ENCODE assay signal across 8 cellular contexts in genomic region chr15:23038741-23039150, GRCh38. TPM values are rescaled to one million over a fixed set of nuclear protein-coding genes. Genes with fewer than 3 reads are reported as not detected.
A peak's percentile ranks its signal among the peaks of the same experiment; 100 is the strongest.
DNase-seq lines count a peak whose midpoint lies in the region; TF ChIP-seq lines count a peak whose summit lies in the region.

No MANE protein-coding gene starts in this region.

- 2 to 3% (median 3%) methylated on average over 14 of the region's 14 CpGs for WGBS in adrenal gland, 4 donors

- H2AFZ ChIP-seq in Loucy (ENCODE audit: low read length) = peak overlapping the region; percentile 71

- no peaks in the 10 kb centered on the region for H4K20me1 ChIP-seq in Loucy (ENCODE audit: insufficient read depth, low read length, poor library complexity, severe bottlenecking)

- H3K9ac ChIP-seq in Loucy (ENCODE audit: low read depth, low read length, poor library complexity, severe bottlenecking) = peak overlapping the region; percentile 83

- H3K4me3 Mint-ChIP-seq in activated naive CD4-positive, alpha-beta T cell treated with anti-CD3 and anti-CD28 coated beads for 36 hours = peak overlapping the region; percentile 85
- H3K4me3 Mint-ChIP-seq in stimulated activated naive CD8-positive, alpha-beta T cell treated with anti-CD3 and anti-CD28 coated beads, Interleukin-15, Interleukin-2, amounts not matched to agents 100 ng/mL and 50 ng/mL, for 24 hours = peak overlapping the region; percentile 97

- no peak for TF ChIP-seq CTCF in HEK293 (tag by site-specific recombination; IDR thresholded peaks at IDR 0.05)
- TF ChIP-seq CTCF in Loucy (conservative IDR thresholded peaks at IDR 0.05; ENCODE audit: low read length) = no peak
- TF ChIP-seq CTCF in adrenal gland (IDR thresholded peaks at IDR 0.05) = no peak

- H3K36me3 ChIP-seq in HEK293 (ENCODE audit: control insufficient read depth in 2 of 2, insufficient read depth in 1 of 2, low read length in 2 of 2) (peaks cover 7 to 29% of the 10 kb centered on the region in 2 experiments; a peak in 2 of 3 replicates), Loucy (ENCODE audit: insufficient read depth, low read length) (peaks cover 1% of the 10 kb centered on the region; the same call in 1 of the 2 replicates), adrenal gland (replicated peaks in 1 of 2) (peaks cover 3 to 5% of the 10 kb centered on the region in 2 donors)

- peak overlapping the region; percentile 89 for H3K4me3 ChIP-seq in HEK293 (ENCODE audit: low read depth, low read length)
- H3K4me3 ChIP-seq in Loucy (ENCODE audit: low read length, poor library complexity, severe bottlenecking) = peak overlapping the region; percentile 80
- H3K4me3 ChIP-seq in adrenal gland = peak overlapping the region; percentile 23 to 75 (median 62)

- peaks cover 15% of the 10 kb centered on the region for H3K36me3 Mint-ChIP-seq in activated naive CD4-positive, alpha-beta T cell treated with anti-CD3 and anti-CD28 coated beads for 36 hours (ENCODE audit: low read depth)
- peaks cover 19% of the 10 kb centered on the region for H3K36me3 Mint-ChIP-seq in stimulated activated naive CD8-positive, alpha-beta T cell treated with anti-CD3 and anti-CD28 coated beads, Interleukin-15, Interleukin-2, amounts not matched to agents 100 ng/mL and 50 ng/mL, for 24 hours (ENCODE audit: low read depth)

- H3K9me2 ChIP-seq in Loucy (replicated peaks; ENCODE audit: low read depth, low read length) = no peaks in the 10 kb centered on the region

- H3K79me2 ChIP-seq in Loucy (ENCODE audit: insufficient read depth, low read length) = peaks cover 17% of the 10 kb centered on the region

- H3K27ac Mint-ChIP-seq in activated naive CD4-positive, alpha-beta T cell treated with anti-CD3 and anti-CD28 coated beads for 36 hours = peak overlapping the region; percentile 80
- peak overlapping the region; percentile 95 for H3K27ac Mint-ChIP-seq in stimulated activated naive CD8-positive, alpha-beta T cell treated with anti-CD3 and anti-CD28 coated beads, Interleukin-15, Interleukin-2, amounts not matched to agents 100 ng/mL and 50 ng/mL, for 24 hours

- no peaks in the 10 kb centered on the region for H3K9me3 ChIP-seq in HEK293 (ENCODE audit: control insufficient read depth, insufficient read depth, low read depth, low read length)
- H3K9me3 ChIP-seq in Loucy (ENCODE audit: insufficient read depth, low read depth, low read length) = no peaks in the 10 kb centered on the region
- no peaks in the 10 kb centered on the region for H3K9me3 ChIP-seq in adrenal gland (replicated peaks in 1 of 3)

- no peaks in the 10 kb centered on the region for H3K27me3 ChIP-seq in Loucy (ENCODE audit: insufficient read depth, low read length, poor library complexity, severe bottlenecking)
- H3K27me3 ChIP-seq in adrenal gland = no peaks in the 10 kb centered on the region

- TF ChIP-seq POLR2A in adrenal gland (IDR thresholded peaks at IDR 0.05) = no peak

- intact Hi-C loops in activated naive CD4-positive, alpha-beta T cell treated with anti-CD3 and anti-CD28 coated beads for 36 hours (cut with micrococcal nuclease) = loop anchor here (1.0 to 5.0 kb wide), 5 partner anchors 58 to 529 kb away; partner anchors contain the start of genes CYFIP1, MKRN3, NIPA1 and NIPA2
- intact Hi-C loops in adrenal gland (cut with DNase I) = no loop called here

- no peak for DNase-seq in activated naive CD4-positive, alpha-beta T cell treated with anti-CD3 and anti-CD28 coated beads for 36 hours
- no peak for DNase-seq in activated naive CD4-positive, alpha-beta T cell treated with Interleukin-2 at 50 U/mL for 16 hours
- peak in 5 of 7 donors; percentile 23 to 64 (median 45) for DNase-seq in adrenal gland
- peak; percentile 19 for DNase-seq in iPS-NIHi11 (ENCODE audit: low spot score)
- no peak for DNase-seq in effector CD8-positive, alpha-beta T cell (lab: John Stamatoyannopoulos, UW)

- H3K4me1 ChIP-seq in HEK293 (ENCODE audit: control insufficient read depth, insufficient read depth, low read length) (no peaks in the 10 kb centered on the region), Loucy (ENCODE audit: insufficient read depth, low read length, poor library complexity, severe bottlenecking) (peaks cover 9% of the 10 kb centered on the region), adrenal gland (replicated peaks in 1 of 2) (peaks cover 9 to 16% of the 10 kb centered on the region in 2 donors)

- peaks cover 23% of the 10 kb centered on the region for H3K4me1 Mint-ChIP-seq in activated naive CD4-positive, alpha-beta T cell treated with anti-CD3 and anti-CD28 coated beads for 36 hours (ENCODE audit: low read depth)
- H3K4me1 Mint-ChIP-seq in stimulated activated naive CD8-positive, alpha-beta T cell treated with anti-CD3 and anti-CD28 coated beads, Interleukin-15, Interleukin-2, amounts not matched to agents 100 ng/mL and 50 ng/mL, for 24 hours (ENCODE audit: low read depth) = peaks cover 32% of the 10 kb centered on the region

- CTCF ChIA-PET in activated naive CD4-positive, alpha-beta T cell treated with anti-CD3 and anti-CD28 coated beads for 36 hours (lab: Charles Lee) = interaction anchor here (0.7 to 1.6 kb wide), 4 partner anchors 8 to 459 kb away, joined by 3 to 6 read pairs (median 4); no protein-coding TSS in a partner anchor
- CTCF ChIA-PET in HEK293 (lab: Yijun Ruan, JAX) = interaction anchor here (1.1 kb wide), 1 partner anchor 429 kb away, joined by 3 read pairs; no protein-coding TSS in a partner anchor

- POLR2A ChIA-PET in HEK293 (lab: Yijun Ruan, JAX) = interaction anchor here (1.0 to 1.5 kb wide), 6 partner anchors 8 to 34 kb away, joined by 3 to 11 read pairs (median 3); no protein-coding TSS in a partner anchor

- peak overlapping the region; percentile 84 for H3K4me2 ChIP-seq in Loucy (ENCODE audit: low read depth, low read length, poor library complexity, severe bottlenecking)

- no peaks in the 10 kb centered on the region for H3K27me3 Mint-ChIP-seq in activated naive CD4-positive, alpha-beta T cell treated with anti-CD3 and anti-CD28 coated beads for 36 hours (ENCODE audit: low read depth)
- no peaks in the 10 kb centered on the region for H3K27me3 Mint-ChIP-seq in stimulated activated naive CD8-positive, alpha-beta T cell treated with anti-CD3 and anti-CD28 coated beads, Interleukin-15, Interleukin-2, amounts not matched to agents 100 ng/mL and 50 ng/mL, for 24 hours

- H3F3A ChIP-seq in Loucy (ENCODE audit: low read depth) = 0 out of 2 replicates have a peak, but pooled peaks cover 3% of the 10 kb centered on the region

- peak overlapping the region; percentile 86; the same call in 1 of the 2 replicates for H3K27ac ChIP-seq in HEK293 (ENCODE audit: extremely low read depth, low read depth, low read length)
- H3K27ac ChIP-seq in adrenal gland = peak overlapping the region in 4 of 5 donors; percentile 86 to 93 (median 87)

- no peaks in the 10 kb centered on the region for H3K9me3 Mint-ChIP-seq in activated naive CD4-positive, alpha-beta T cell treated with anti-CD3 and anti-CD28 coated beads for 36 hours
- no peaks in the 10 kb centered on the region for H3K9me3 Mint-ChIP-seq in stimulated activated naive CD8-positive, alpha-beta T cell treated with anti-CD3 and anti-CD28 coated beads, Interleukin-15, Interleukin-2, amounts not matched to agents 100 ng/mL and 50 ng/mL, for 24 hours

TF ChIP-seq in HEK293, 187 proteins besides CTCF, POLR2A, EP300 and RAD21:
- TF ChIP-seq PRDM1 (tag by site-specific recombination; IDR thresholded peaks at IDR 0.05) = peak; percentile 16; the same call in 1 of the 2 replicates
- TF ChIP-seq ZXDB (tag by site-specific recombination; IDR thresholded peaks at IDR 0.05) = no peak
- no peak for TF ChIP-seq ZNF26 (tag by site-specific recombination; IDR thresholded peaks at IDR 0.05)
- no peak for TF ChIP-seq ZNF501 (tag by site-specific recombination; IDR thresholded peaks at IDR 0.05)
- TF ChIP-seq ZNF146 (tag by site-specific recombination; IDR thresholded peaks at IDR 0.05) = no peak
- no peak for TF ChIP-seq ZNF791 (tag by site-specific recombination; IDR thresholded peaks at IDR 0.05)
- TF ChIP-seq ZNF335 (tag by site-specific recombination; conservative IDR thresholded peaks at IDR 0.05) = peak; percentile 24; the same call in 1 of the 2 replicates

RNA-seq across cellular contexts. Expression of gene TUBGCP5, which starts 0.6 kb away (rescaled TPM):
- 10 to 100 TPM; 11.6 to 12.3 TPM for total RNA-seq in activated naive CD4-positive, alpha-beta T cell treated with anti-CD3 and anti-CD28 coated beads for 36 hours
- 10 to 100 TPM; 15.0 to 25.6 (median 20.6) TPM for total RNA-seq in adrenal gland
- polyA plus RNA-seq in adrenal gland = 10 to 100 TPM in 1 of 3 donors, 1 to 10 TPM in 2; 7.9 to 32.4 (median 8.6) TPM

RNA-seq across cellular contexts. Expression of gene CYFIP1, which starts 58.6 kb away (rescaled TPM):
- 10 to 100 TPM; 34.0 to 35.1 TPM for total RNA-seq in activated naive CD4-positive, alpha-beta T cell treated with anti-CD3 and anti-CD28 coated beads for 36 hours
- total RNA-seq in adrenal gland = 100 to 1,000 TPM in 2 of 8 donors, 10 to 100 TPM in 6; 53.9 to 124 (median 90.3) TPM
- 10 to 100 TPM; 21.2 to 43.7 (median 24.6) TPM for polyA plus RNA-seq in adrenal gland

Comparison
In these comparisons a context has a peak if more than half of its experiments do, and no peak if none do; other contexts are left out.
1. DNase-seq: peak in adrenal gland (5 of 7) and iPS-NIHi11 (single experiment); none in activated naive CD4-positive, alpha-beta T cell treated with anti-CD3 and anti-CD28 coated beads for 36 hours (single experiment), activated naive CD4-positive, alpha-beta T cell treated with Interleukin-2 at 50 U/mL for 16 hours (single experiment) and effector CD8-positive, alpha-beta T cell (single experiment).
2. Peak in every context shown above with its lines, with median percentiles within 50 percentile points of each other: H3K4me3 ChIP-seq.